Comparison of ENCODE assay signal across 7 cellular contexts in genomic region chr2:233354971-233355574, GRCh38. TPM values are rescaled to one million over a fixed set of nuclear protein-coding genes. Genes with fewer than 3 reads are reported as not detected.
A peak's percentile ranks its signal among the peaks of the same experiment; 100 is the strongest.
DNase-seq lines count a peak whose midpoint lies in the region; ATAC-seq, FAIRE-seq and TF ChIP-seq lines count a peak whose summit lies in the region.

No MANE protein-coding gene starts in this region.

- peak; percentile 42 for DNase-seq in ELR (ENCODE audit: low read depth)
- no peak for DNase-seq in T-helper 17 cell
- DNase-seq in endothelial cell (ENCODE audit: low spot score) = no peak
- no peak for DNase-seq in naive B cell
- DNase-seq in frontal cortex (ENCODE audit: low spot score in 2 of 2) = no peak

- H3K27ac Mint-ChIP-seq in T-helper 17 cell = peak overlapping the region; percentile 56
- H3K27ac Mint-ChIP-seq in endothelial cell (ENCODE audit: unreplicated experiment) = peak overlapping the region; percentile 12
- peak overlapping the region; percentile 64 to 96 (median 94) for H3K27ac Mint-ChIP-seq in naive B cell

- ATAC-seq in HG02642 (IDR thresholded peaks at IDR 0.05; ENCODE audit: poor library complexity, unreplicated experiment) = peak; percentile 10
- ATAC-seq in T-helper 17 cell = no peak
- no peak for ATAC-seq in naive B cell (ENCODE audit: low read depth in 2 of 2)
- ATAC-seq in HG03108 (IDR thresholded peaks at IDR 0.05; ENCODE audit: unreplicated experiment) = no peak

- TF ChIP-seq CTCF in endothelial cell (IDR thresholded peaks at IDR 0.05; ENCODE audit: unreplicated experiment) = no peak

- peaks cover 13% of the 10 kb centered on the region for H3K36me3 Mint-ChIP-seq in T-helper 17 cell (ENCODE audit: low read depth)
- H3K36me3 Mint-ChIP-seq in endothelial cell (ENCODE audit: low read depth, unreplicated experiment) = peaks cover 5% of the 10 kb centered on the region
- peaks cover 0 to 5% of the 10 kb centered on the region in 2 donors for H3K36me3 Mint-ChIP-seq in naive B cell

- H3K27me3 Mint-ChIP-seq in T-helper 17 cell (no peaks in the 10 kb centered on the region), endothelial cell (ENCODE audit: unreplicated experiment) (peaks cover 10% of the 10 kb centered on the region), naive B cell (no peaks in the 10 kb centered on the region)

- FAIRE-seq in frontal cortex (lab: Jason Lieb, UNC) = no peak

- H3K9me3 Mint-ChIP-seq in endothelial cell (ENCODE audit: unreplicated experiment) (peaks cover 6% of the 10 kb centered on the region), naive B cell (peaks cover 0 to 2% (median 0%) of the 10 kb centered on the region in 7 donors)

- H3K4me3 Mint-ChIP-seq in T-helper 17 cell (peak overlapping the region; percentile 91), endothelial cell (ENCODE audit: unreplicated experiment) (peak overlapping the region; percentile 89), naive B cell (peak overlapping the region; percentile 94 to 98 (median 96))

- peaks cover 64% of the 10 kb centered on the region for H3K4me1 Mint-ChIP-seq in T-helper 17 cell
- H3K4me1 Mint-ChIP-seq in endothelial cell (ENCODE audit: unreplicated experiment) = peaks cover 11% of the 10 kb centered on the region
- peaks cover 73 to 89% (median 86%) of the 10 kb centered on the region in 3 donors for H3K4me1 Mint-ChIP-seq in naive B cell

- H3K9me3 ChIP-seq in T-helper 17 cell (ENCODE audit: control insufficient read depth, low read length, poor library complexity, severe bottlenecking) = no peaks in the 10 kb centered on the region

RNA-seq across cellular contexts. Expression of gene DGKD, which starts 0.8 kb away (rescaled TPM):
- 100 to 1,000 TPM; 148 to 170 TPM for total RNA-seq in T-helper 17 cell
- 15.3 TPM for total RNA-seq in endothelial cell (ENCODE audit: unreplicated experiment)
- 100 to 1,000 TPM in 1 of 6 donors, 10 to 100 TPM in 5; 38.0 to 111 (median 67.7) TPM for polyA plus RNA-seq in naive B cell (ENCODE audit: low read depth in 6 of 6)
- total RNA-seq in frontal cortex = 46.5 TPM

RNA-seq across cellular contexts. Expression of gene SAG, which starts 47.5 kb away (rescaled TPM):
- under 1 TPM; 0.10 to 0.25 TPM for total RNA-seq in T-helper 17 cell
- total RNA-seq in endothelial cell (ENCODE audit: unreplicated experiment) = not detected
- polyA plus RNA-seq in naive B cell (ENCODE audit: low read depth in 6 of 6) = not detected
- 0.82 TPM for total RNA-seq in frontal cortex

Comparison
In these comparisons a context has a peak if more than half of its experiments do, and no peak if none do; other contexts are left out.
1. H3K27ac Mint-ChIP-seq: peak in every context shown above with its lines; median percentile 94 in naive B cell; 56 in T-helper 17 cell; 12 in endothelial cell.